ENCODE assay signal across 11 cellular contexts in the genomic region with DNA sequence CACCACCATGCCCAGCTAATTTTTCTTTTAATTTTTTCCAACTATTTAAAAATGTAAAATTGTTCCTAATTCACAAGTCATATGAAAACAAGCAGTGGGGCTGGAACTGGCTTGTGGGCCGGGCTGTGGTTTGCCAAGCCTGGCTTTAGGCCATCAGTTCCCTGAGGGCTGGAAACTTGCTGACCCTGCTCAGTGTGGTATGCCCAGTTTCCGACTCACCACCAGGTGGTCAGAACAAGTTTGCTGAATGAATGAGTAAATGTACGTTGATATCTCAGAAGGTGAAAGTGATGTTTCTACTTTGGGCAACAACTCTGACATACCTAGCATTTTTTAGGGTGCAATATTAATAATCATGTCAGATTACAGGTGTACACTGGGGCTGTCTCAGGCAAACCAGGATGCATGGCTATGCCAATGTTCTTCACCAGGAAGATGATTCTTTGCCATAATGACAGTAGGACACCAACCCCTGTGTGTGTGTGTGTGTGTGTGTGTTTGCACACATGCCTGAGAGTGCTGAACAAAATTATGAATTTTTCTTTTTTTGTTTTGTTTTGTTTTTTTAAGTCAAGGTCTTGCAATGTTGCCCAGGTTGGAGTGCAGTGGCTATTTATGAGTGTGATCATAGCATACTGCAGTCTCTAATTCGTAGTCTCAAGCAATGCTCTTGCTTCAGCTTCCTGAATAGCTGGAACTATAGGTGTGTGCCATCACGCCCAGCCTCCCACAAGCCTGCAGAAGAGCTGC.
DNase-seq lines count a peak whose midpoint lies in the region; ATAC-seq and TF ChIP-seq lines count a peak whose summit lies in the region.
"Had no signal": no experiment of that assay in that cellular context is flagged by ENCODE, and none has a peak within 500 bp of the region (broad histone marks: within the 10 kb centered on the region; RNA-seq: fewer than 3 reads in every experiment).

No MANE protein-coding gene starts in this region.

- POLR2A ChIA-PET in HEK293T (lab: Yijun Ruan, JAX): no interaction called here

- peak; percentile 35 for DNase-seq in HEK293T (ENCODE audit: extremely low spot score)
- DNase-seq in RPMI8226: peak; percentile 94
- peak; percentile 34 for DNase-seq in epithelial cell of prostate (ENCODE audit: low read depth, low spot score)
- DNase-seq in stimulated activated effector memory CD8-positive, alpha-beta T cell treated with anti-CD3 and anti-CD28 coated beads, Interleukin-12 subunit alpha, Interleukin-12 subunit beta, amount 100 ng/mL, for 72 hours (ENCODE audit: low spot score in 2 of 2): no peak
- DNase-seq in NCI-H2081 (lab: John Stamatoyannopoulos, UW): no peak
- no peak for DNase-seq in cerebellum (ENCODE audit: low spot score)
- DNase-seq: activated naive CD8-positive, alpha-beta T cell treated with anti-CD3 and anti-CD28 coated beads, Interleukin-2, amount 50 U/mL, for 24 hours; KG1; NCI-H510A treated with DMSO at 0.1 percent for 48 hours had no signal

- CTCF ChIA-PET in HEK293T (lab: Yijun Ruan, JAX): no interaction called here

- no peaks in the 10 kb centered on the region for H3K9me3 Mint-ChIP-seq in stimulated activated effector memory CD8-positive, alpha-beta T cell treated with anti-CD3 and anti-CD28 coated beads, Interleukin-12 subunit alpha, Interleukin-12 subunit beta, amount 100 ng/mL, for 72 hours
- H3K9me3 Mint-ChIP-seq: activated naive CD8-positive, alpha-beta T cell treated with anti-CD3 and anti-CD28 coated beads, Interleukin-2, amount 50 U/mL, for 24 hours had no signal

- H3K4me3 Mint-ChIP-seq in stimulated activated effector memory CD8-positive, alpha-beta T cell treated with anti-CD3 and anti-CD28 coated beads, Interleukin-12 subunit alpha, Interleukin-12 subunit beta, amount 100 ng/mL, for 72 hours: no peak overlapping the region
- H3K4me3 Mint-ChIP-seq: activated naive CD8-positive, alpha-beta T cell treated with anti-CD3 and anti-CD28 coated beads, Interleukin-2, amount 50 U/mL, for 24 hours had no signal

- no peak overlapping the region for H3K27ac Mint-ChIP-seq in stimulated activated effector memory CD8-positive, alpha-beta T cell treated with anti-CD3 and anti-CD28 coated beads, Interleukin-12 subunit alpha, Interleukin-12 subunit beta, amount 100 ng/mL, for 72 hours
- H3K27ac Mint-ChIP-seq: activated naive CD8-positive, alpha-beta T cell treated with anti-CD3 and anti-CD28 coated beads, Interleukin-2, amount 50 U/mL, for 24 hours had no signal

- H3K4me1 Mint-ChIP-seq in stimulated activated effector memory CD8-positive, alpha-beta T cell treated with anti-CD3 and anti-CD28 coated beads, Interleukin-12 subunit alpha, Interleukin-12 subunit beta, amount 100 ng/mL, for 72 hours: no peaks in the 10 kb centered on the region
- H3K4me1 Mint-ChIP-seq: activated naive CD8-positive, alpha-beta T cell treated with anti-CD3 and anti-CD28 coated beads, Interleukin-2, amount 50 U/mL, for 24 hours had no signal

- H3K36me3 Mint-ChIP-seq in stimulated activated effector memory CD8-positive, alpha-beta T cell treated with anti-CD3 and anti-CD28 coated beads, Interleukin-12 subunit alpha, Interleukin-12 subunit beta, amount 100 ng/mL, for 72 hours: no peaks in the 10 kb centered on the region

- no peak overlapping the region for H3K27ac ChIP-seq in epithelial cell of prostate

- peak; percentile 36 for ATAC-seq in stimulated activated effector memory CD8-positive, alpha-beta T cell treated with anti-CD3 and anti-CD28 coated beads, Interleukin-12 subunit alpha, Interleukin-12 subunit beta, amount 100 ng/mL, for 72 hours
- ATAC-seq in HG03571 (IDR thresholded peaks at IDR 0.05; ENCODE audit: unreplicated experiment): no peak
- ATAC-seq: activated naive CD8-positive, alpha-beta T cell treated with anti-CD3 and anti-CD28 coated beads, Interleukin-2, amount 50 U/mL, for 24 hours; left lobe of liver had no signal

TF ChIP-seq in HEK293T, 16 proteins besides CTCF, POLR2A, EP300 and RAD21:
- TF ChIP-seq ZNF384 (IDR thresholded peaks at IDR 0.05) (no peak), ARNT (IDR thresholded peaks at IDR 0.05) (no peak), SP1 (IDR thresholded peaks at IDR 0.05) (no peak), BHLHE40 (IDR thresholded peaks at IDR 0.05; ENCODE audit: borderline replicate concordance) (no peak), PKNOX1 (IDR thresholded peaks at IDR 0.05) (no peak), FOXK2 (IDR thresholded peaks at IDR 0.05) (no peak), L3MBTL2 (conservative IDR thresholded peaks at IDR 0.05) (no peak), FOXM1 (IDR thresholded peaks at IDR 0.05; ENCODE audit: borderline replicate concordance) (no peak), FOXA1 (IDR thresholded peaks at IDR 0.05) (no peak), TARDBP (IDR thresholded peaks at IDR 0.05) (no peak), NFRKB (IDR thresholded peaks at IDR 0.05) (no peak)

Comparison
In these comparisons a context has a peak if more than half of its experiments do, and no peak if none do; other contexts are left out.
1. DNase-seq: peak in HEK293T (single experiment), RPMI8226 (single experiment) and epithelial cell of prostate (single experiment); none in stimulated activated effector memory CD8-positive, alpha-beta T cell treated with anti-CD3 and anti-CD28 coated beads, Interleukin-12 subunit alpha, Interleukin-12 subunit beta, amount 100 ng/mL, for 72 hours (0 of 2), NCI-H2081 (0 of 2) and cerebellum (single experiment).